20 cellular contexts compared by ENCODE assay signal in genomic region chrX:1378306-1378758, GRCh38. TPM values are rescaled to one million over a fixed set of nuclear protein-coding genes. Genes with fewer than 3 reads are reported as not detected.
DNase-seq lines count a peak whose midpoint lies in the region; ATAC-seq, FAIRE-seq and TF ChIP-seq lines count a peak whose summit lies in the region.
"Had no signal": no experiment of that assay in that cellular context is flagged by ENCODE, and none has a peak within 500 bp of the region (broad histone marks: within the 10 kb centered on the region; RNA-seq: fewer than 3 reads in every experiment).

No MANE protein-coding gene starts in this region.

- FAIRE-seq in GM12891 (lab: Jason Lieb, UNC): no peak
- FAIRE-seq: frontal cortex, GM19239 had no signal

- WGBS in endodermal cell (ENCODE audit: insufficient coverage in 1 of 2, insufficient read length in 1 of 2), 2 experiments: 94 to 96% methylated on average over 10 to 24 of the region's 24 CpGs

- TF ChIP-seq POLR2A in GM12891 (IDR thresholded peaks at IDR 0.05; ENCODE audit: low read depth, low read length): peak; percentile 63; the same call in 1 of the 2 replicates

- POLR2A ChIA-PET in Caco-2 (lab: Charles Lee): no interaction called here

- TF ChIP-seq CTCF in Caco-2 (IDR thresholded peaks at IDR 0.05; ENCODE audit: insufficient read depth in 1 of 2, low read depth in 1 of 2, low read length in 1 of 2, severe bottlenecking in 1 of 2, unreplicated experiment in 1 of 2) (no peak), endodermal cell (conservative IDR thresholded peaks at IDR 0.05) (no peak), omental fat pad (IDR thresholded peaks at IDR 0.05) (no peak)

- H3K9me3 ChIP-seq in Caco-2 (no peaks in the 10 kb centered on the region), endodermal cell (ENCODE audit: control insufficient read depth, low read length) (no peaks in the 10 kb centered on the region)
- H3K9me3 ChIP-seq: psoas muscle, testis had no signal

- no peak overlapping the region for H3K4me3 ChIP-seq in Caco-2 (ENCODE audit: low read depth, low read length)
- H3K4me3 ChIP-seq in endodermal cell (ENCODE audit: low read length): no peak overlapping the region
- H3K4me3 ChIP-seq: dorsolateral prefrontal cortex, GM23338, psoas muscle, testis had no signal

- H3K4me1 Mint-ChIP-seq in Caco-2 (ENCODE audit: low read depth, unreplicated experiment) (no peaks in the 10 kb centered on the region), endodermal cell (no peaks in the 10 kb centered on the region)

- H3K4me1 ChIP-seq in Caco-2: no peaks in the 10 kb centered on the region
- H3K4me1 ChIP-seq in endodermal cell (ENCODE audit: control insufficient read depth, insufficient read depth, low read length): no peaks in the 10 kb centered on the region
- H3K4me1 ChIP-seq: psoas muscle, testis had no signal

- CTCF ChIA-PET in Caco-2 (lab: Charles Lee): no interaction called here

- H3K27ac Mint-ChIP-seq in Caco-2 (ENCODE audit: unreplicated experiment) (peak overlapping the region; percentile 33), endodermal cell (no peak overlapping the region)
- H3K27ac Mint-ChIP-seq: GM23338 had no signal

- BruUV-seq in Caco-2 (replicated peaks; lab: Mats Ljungman, UMichigan): no TSS peak

- H3K27me3 Mint-ChIP-seq in Caco-2 (ENCODE audit: insufficient read depth, unreplicated experiment): no peaks in the 10 kb centered on the region
- H3K27me3 Mint-ChIP-seq in endodermal cell (ENCODE audit: insufficient read depth): no peaks in the 10 kb centered on the region

- DNase-seq in Caco-2 (peak in 1 of 2 experiments; percentile 36), GM12891 (ENCODE audit: insufficient read length, low spot score) (no peak), endodermal cell (peak; percentile 69), omental fat pad (ENCODE audit: low spot score) (no peak), Ammon's horn (ENCODE audit: low spot score) (no peak), NCI-H1930 (lab: John Stamatoyannopoulos, UW) (no peak)
- no peak for DNase-seq in stimulated activated CD4-positive, alpha-beta T cell treated with anti-CD3 and anti-CD28 coated beads, Interleukin-12 subunit alpha, Interleukin-12 subunit beta, amount 100 ng/mL, for 4 hours
- DNase-seq: caudate nucleus; EL; erythroblast; NCI-H69; psoas muscle; SHP77; stimulated activated CD4-positive, alpha-beta T cell treated with anti-CD3 and anti-CD28 coated beads, Interleukin-4, amount 100 ng/mL, for 24 hours; testis had no signal

- H3K36me3 ChIP-seq in Caco-2 (ENCODE audit: control insufficient read depth, insufficient read depth, low read length) (no peaks in the 10 kb centered on the region), endodermal cell (ENCODE audit: control insufficient read depth, insufficient read depth, low read length) (no peaks in the 10 kb centered on the region)

- intact Hi-C loops in Caco-2 (cut with micrococcal nuclease; ENCODE audit: unreplicated experiment): no loop called here

- H3K4me3 Mint-ChIP-seq in Caco-2 (ENCODE audit: unreplicated experiment) (no peak overlapping the region), endodermal cell (no peak overlapping the region)
- H3K4me3 Mint-ChIP-seq: GM23338 had no signal

- peaks cover 56% of the 10 kb centered on the region for H3K36me3 Mint-ChIP-seq in Caco-2 (ENCODE audit: insufficient read depth, unreplicated experiment)
- peaks cover 7% of the 10 kb centered on the region for H3K36me3 Mint-ChIP-seq in endodermal cell (ENCODE audit: low read depth)

- H3K27me3 ChIP-seq in Caco-2 (replicated peaks; ENCODE audit: control insufficient read depth, insufficient read depth, low read length): no peaks in the 10 kb centered on the region
- H3K27me3 ChIP-seq in endodermal cell (ENCODE audit: control insufficient read depth, insufficient read depth, low read length, poor library complexity, severe bottlenecking): no peaks in the 10 kb centered on the region
- H3K27me3 ChIP-seq: dorsolateral prefrontal cortex, testis had no signal

- peak; percentile 19 for ATAC-seq in omental fat pad (ENCODE audit: low FRiP score)
- ATAC-seq: GM23338 had no signal

- no peak overlapping the region for H3K27ac ChIP-seq in endodermal cell (ENCODE audit: low read depth, low read length)
- H3K27ac ChIP-seq: dorsolateral prefrontal cortex, psoas muscle, testis, VCaP had no signal

- H3K9ac ChIP-seq in endodermal cell (ENCODE audit: extremely low read depth, low read length, poor library complexity, severe bottlenecking): no peak overlapping the region

- H3K9me3 Mint-ChIP-seq in Caco-2 (ENCODE audit: unreplicated experiment) (no peaks in the 10 kb centered on the region), endodermal cell (no peaks in the 10 kb centered on the region)

TF ChIP-seq in GM12891, 5 proteins besides CTCF, POLR2A, EP300 and RAD21:
- TF ChIP-seq POLR2AphosphoS5 (IDR thresholded peaks at IDR 0.05; ENCODE audit: low read depth, low read length) (peak; percentile 84), SPI1 (IDR thresholded peaks at IDR 0.05; ENCODE audit: low read depth, low read length) (no peak), POU2F2 (IDR thresholded peaks at IDR 0.05; ENCODE audit: low read depth, low read length) (0 out of 2 replicates have a peak, but pooled peaks have one; percentile 2)

RNA-seq across cellular contexts. Expression of gene SLC25A6, which starts 13.6 kb away (rescaled TPM):
- 450 and 455 TPM in 2 replicates for total RNA-seq in Caco-2 (2022)
- polyA plus RNA-seq in GM12891 (2012; ENCODE audit: low read depth, missing spikeins): 741 TPM
- 100 to 1,000 TPM; 424 to 429 TPM for total RNA-seq in endodermal cell
- 420 TPM for polyA plus RNA-seq in endodermal cell (2013, experiment 1 of 2)
- polyA plus RNA-seq in endodermal cell (2013, experiment 2 of 2): 381 TPM
- 100 to 1,000 TPM; 342 to 468 (median 415) TPM for total RNA-seq in omental fat pad

RNA-seq across cellular contexts. Expression of gene IL3RA, which starts 41.7 kb away (rescaled TPM):
- total RNA-seq in Caco-2 (2022) (0.21 TPM in 1 of 2 replicates, not detected in the other), endodermal cell (not detected), omental fat pad (10 to 100 TPM in 3 of 4 donors, 1 to 10 TPM in 1; 5.2 to 38.3 (median 20.6) TPM)
- 14.9 TPM for polyA plus RNA-seq in GM12891 (2012; ENCODE audit: low read depth, missing spikeins)
- polyA plus RNA-seq in endodermal cell (2013, experiment 1 of 2): 0.14 TPM
- not detected for polyA plus RNA-seq in endodermal cell (2013, experiment 2 of 2)
- total RNA-seq: GM23338 had no signal
